1 cellular context compared by ENCODE assay signal in the genomic region with DNA sequence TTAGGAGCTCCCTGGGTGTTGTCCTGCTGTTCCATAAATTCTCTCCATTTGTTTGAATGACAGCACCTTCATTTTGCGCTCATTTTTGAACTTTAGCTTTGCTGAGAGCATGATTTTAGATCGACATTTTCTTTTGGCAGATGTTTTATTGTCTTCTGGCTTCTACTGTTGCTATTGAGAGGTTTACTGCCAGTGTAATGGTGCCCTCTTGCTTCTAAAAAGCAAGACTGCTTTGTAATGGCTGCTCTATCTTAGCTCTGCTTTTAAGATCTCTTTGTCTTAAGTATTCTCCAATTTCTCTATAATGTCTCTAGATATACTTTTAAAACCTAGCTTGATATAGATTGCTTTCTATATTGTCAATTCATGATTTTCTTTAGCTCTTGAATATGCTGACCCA.
TF ChIP-seq lines count a peak whose summit lies in the region.

No MANE protein-coding gene starts in this region.

TF ChIP-seq in HCT116, 20 proteins besides CTCF, POLR2A, EP300 and RAD21 (continued from another document):
- no peak for TF ChIP-seq REST (IDR thresholded peaks at IDR 0.05; ENCODE audit: low read depth)
- TF ChIP-seq SRF (IDR thresholded peaks at IDR 0.05; ENCODE audit: low read depth): no peak
